ENCODE assay signal across 8 cellular contexts in the genomic region with DNA sequence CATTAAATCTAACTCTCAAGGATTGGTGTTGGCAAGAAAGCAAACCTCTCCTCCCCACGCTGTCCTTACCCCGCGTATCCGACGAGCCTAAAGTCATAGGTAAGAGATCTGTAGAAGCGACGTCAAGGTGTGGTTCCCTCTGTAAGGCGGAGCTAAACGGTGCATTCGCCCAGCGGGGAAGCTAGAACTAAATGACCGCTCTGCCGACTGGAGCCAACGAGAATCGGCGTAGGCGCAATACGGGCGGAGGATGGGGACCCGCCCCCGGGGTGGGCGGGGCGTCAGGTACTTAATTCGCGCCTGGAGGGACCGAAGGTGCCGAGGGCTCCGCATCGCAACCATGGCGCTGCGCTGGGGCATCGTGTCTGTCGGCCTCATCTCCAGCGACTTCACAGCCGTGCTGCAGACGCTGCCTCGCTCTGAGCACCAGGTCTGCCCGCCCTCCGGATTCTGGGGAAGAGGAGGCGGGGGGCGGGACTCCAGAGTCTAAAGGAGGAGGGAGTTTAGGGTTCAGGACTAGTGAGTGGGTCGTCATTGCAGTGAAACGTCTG. TPM values are rescaled to one million over a fixed set of nuclear protein-coding genes. Genes with fewer than 3 reads are reported as not detected.
A peak's percentile ranks its signal among the peaks of the same experiment; 100 is the strongest.
DNase-seq lines count a peak whose midpoint lies in the region; ATAC-seq, FAIRE-seq and TF ChIP-seq lines count a peak whose summit lies in the region.

A gene (plus strand): TSS at position 318 of the 551 bp plus-strand sequence. CDS start 23 bp downstream, at position 341.

- H3K9ac ChIP-seq in HepG2 (ENCODE audit: insufficient read depth, low read depth, low read length), result peak within 1 kb of the TSS; percentile 17; the same call in 1 of the 2 replicates

- DNase-seq in CD8-positive, alpha-beta T cell, result peak; percentile 75 to 91 (median 85)
- no peak for DNase-seq in HFF-Myc (ENCODE audit: extremely low read depth, low read depth)
- DNase-seq in NCI-H345 treated with DMSO at 0.1 percent for 48 hours (lab: John Stamatoyannopoulos, UW; ENCODE audit: unreplicated experiment), result peak; percentile 69
- peak; percentile 96 for DNase-seq in activated CD4-positive, alpha-beta T cell treated with anti-CD3 and anti-CD28 coated beads, Interleukin-2, amount 10 ng/mL, durations not matched to agents 24 days and 14 days
- DNase-seq in coronary artery (ENCODE audit: low spot score), result no peak
- peak; percentile 74 for DNase-seq in HepG2 (ENCODE audit: low spot score)
- DNase-seq in stimulated activated CD4-positive, alpha-beta T cell treated with anti-CD3 and anti-CD28 coated beads, Interleukin-2, amount 100 ng/mL, for 4 hours (ENCODE audit: low read depth), result peak; percentile 70
- no peak for DNase-seq in globus pallidus (ENCODE audit: low spot score)

- H3K4me1 ChIP-seq in CD8-positive, alpha-beta T cell (ENCODE audit: insufficient read depth, low read length), result peaks cover 5% of the 10 kb centered on the region
- peaks cover 31% of the 10 kb centered on the region for H3K4me1 ChIP-seq in HepG2 (ENCODE audit: insufficient read depth, low read length)

- FAIRE-seq in HepG2 (lab: Jason Lieb, UNC), result peak; percentile 57

- H3K9me3 Mint-ChIP-seq in CD8-positive, alpha-beta T cell, result no peaks in the 10 kb centered on the region
- H3K9me3 Mint-ChIP-seq in activated CD4-positive, alpha-beta T cell treated with anti-CD3 and anti-CD28 coated beads, Interleukin-2, amount 10 ng/mL, durations not matched to agents 24 days and 14 days, result no peaks in the 10 kb centered on the region

- H3K9me3 ChIP-seq in CD8-positive, alpha-beta T cell (ENCODE audit: low read length), result no peaks in the 10 kb centered on the region
- H3K9me3 ChIP-seq in HepG2 (ENCODE audit: low read length), result no peaks in the 10 kb centered on the region

- TF ChIP-seq EP300 in HepG2 (IDR thresholded peaks at IDR 0.05; ENCODE audit: low read depth in 2 of 2, low read length in 2 of 2), result no peak
- no peak for TF ChIP-seq EP300 in HepG2 (CRISPR knock-in tag; IDR thresholded peaks at IDR 0.05; ENCODE audit: borderline replicate concordance)

- peak within 1 kb of the TSS; percentile 85 for H3K4me3 Mint-ChIP-seq in CD8-positive, alpha-beta T cell
- peak within 1 kb of the TSS; percentile 83 for H3K4me3 Mint-ChIP-seq in activated CD4-positive, alpha-beta T cell treated with anti-CD3 and anti-CD28 coated beads, Interleukin-2, amount 10 ng/mL, durations not matched to agents 24 days and 14 days

- no peaks in the 10 kb centered on the region for H3K36me3 Mint-ChIP-seq in CD8-positive, alpha-beta T cell
- no peaks in the 10 kb centered on the region for H3K36me3 Mint-ChIP-seq in activated CD4-positive, alpha-beta T cell treated with anti-CD3 and anti-CD28 coated beads, Interleukin-2, amount 10 ng/mL, durations not matched to agents 24 days and 14 days (ENCODE audit: low read depth)

- H3K36me3 ChIP-seq in CD8-positive, alpha-beta T cell (ENCODE audit: insufficient read depth, low read length), result no peaks in the 10 kb centered on the region
- H3K36me3 ChIP-seq in HepG2 (replicated peaks in 1 of 2; ENCODE audit: control insufficient read depth in 1 of 2, insufficient read depth in 2 of 2, low read length in 2 of 2), result no peaks in the 10 kb centered on the region

- intact Hi-C loops in CD8-positive, alpha-beta T cell (cut with DNase I, micrococcal nuclease), result loop anchor here (1.0 to 2.0 kb wide), 3 partner anchors 32 to 33 kb away; a partner anchor contains a TSS
- intact Hi-C loops in activated CD4-positive, alpha-beta T cell treated with anti-CD3 and anti-CD28 coated beads, Interleukin-2, amount 10 ng/mL, durations not matched to agents 24 days and 14 days (cut with micrococcal nuclease), result no loop called here
- intact Hi-C loops in HepG2 (cut with micrococcal nuclease; ENCODE audit: unreplicated experiment), result no loop called here

- H2AFZ ChIP-seq in HepG2 (ENCODE audit: low read length), result no peak within 1 kb of the TSS

- peaks cover 16% of the 10 kb centered on the region for H3K4me1 Mint-ChIP-seq in CD8-positive, alpha-beta T cell (ENCODE audit: low read depth)
- H3K4me1 Mint-ChIP-seq in activated CD4-positive, alpha-beta T cell treated with anti-CD3 and anti-CD28 coated beads, Interleukin-2, amount 10 ng/mL, durations not matched to agents 24 days and 14 days, result peaks cover 12% of the 10 kb centered on the region

- POLR2A ChIA-PET in CD8-positive, alpha-beta T cell (lab: Charles Lee), result interaction anchor here (0.6 to 2.5 kb wide), 6 partner anchors 9 to 38 kb away, joined by 4 to 16 read pairs (median 4); a partner anchor contains a TSS
- POLR2A ChIA-PET in HepG2 (lab: Yijun Ruan, JAX), result interaction anchor here (0.6 to 2.0 kb wide), 11 partner anchors 17 to 215 kb away, joined by 3 to 20 read pairs (median 5); a partner anchor contains a TSS

- CTCF ChIA-PET in CD8-positive, alpha-beta T cell (lab: Charles Lee), result interaction anchor here (0.9 to 2.2 kb wide), 6 partner anchors 14 to 443 kb away, joined by 3 to 6 read pairs (median 4); a partner anchor contains a TSS
- CTCF ChIA-PET in HepG2 (lab: Yijun Ruan, JAX; ENCODE audit: low intra/inter-chr PET ratio, low total read pairs), result no interaction called here

- peak within 1 kb of the TSS; percentile 36 for H3K4me3 ChIP-seq in CD8-positive, alpha-beta T cell (ENCODE audit: low read depth, low read length)
- H3K4me3 ChIP-seq in HFF-Myc (replicated peaks; ENCODE audit: low read depth, low read length) (peak within 1 kb of the TSS; percentile 45), coronary artery (peak within 1 kb of the TSS; percentile 70), HepG2 (replicated peaks in 1 of 3; ENCODE audit: insufficient read depth in 1 of 3, low read depth in 2 of 3, low read length in 3 of 3) (peak within 1 kb of the TSS; percentile 36 to 71 (median 51))

- WGBS in HepG2 (ENCODE audit: low lambda C conversion rate), result under 1% methylated on average over 12 of the region's 43 CpGs

- peak within 1 kb of the TSS; percentile 78 for H3K4me2 ChIP-seq in HepG2 (ENCODE audit: low read depth, low read length)

- no TSS peak for BruUV-seq in HepG2 (replicated peaks; lab: Mats Ljungman, UMichigan)

- no peaks in the 10 kb centered on the region for H3K79me2 ChIP-seq in HepG2 (ENCODE audit: insufficient read depth, low read length)

- in situ Hi-C loops in HepG2 (cut with HindIII; ENCODE audit: extremely low pct_ligation_motif_present, low pct_unique_long_range_greater_than_20kb), result no loop called here

- no peak for TF ChIP-seq CTCF in CD8-positive, alpha-beta T cell (IDR thresholded peaks at IDR 0.05)
- no peak for TF ChIP-seq CTCF in HFF-Myc (IDR thresholded peaks at IDR 0.05; ENCODE audit: low read depth, low read length, missing control alignments)
- no peak for TF ChIP-seq CTCF in coronary artery (IDR thresholded peaks at IDR 0.05)
- TF ChIP-seq CTCF in HepG2 (CRISPR knock-in tag; IDR thresholded peaks at IDR 0.05), result no peak

- H4K20me1 ChIP-seq in HepG2 (ENCODE audit: insufficient read depth, low read length), result no peaks in the 10 kb centered on the region

- TF ChIP-seq POLR2A in HepG2 (IDR thresholded peaks at IDR 0.05; ENCODE audit: insufficient read depth in 1 of 2, low read depth in 2 of 2, low read length in 2 of 2), result peak in 1 of 2 experiments; percentile 72; a peak in 2 of 4 replicates

- TF ChIP-seq RAD21 in HepG2 (CRISPR knock-in tag; IDR thresholded peaks at IDR 0.05), result no peak

- peak; percentile 98 for ATAC-seq in CD8-positive, alpha-beta T cell
- ATAC-seq in HepG2, result peak; percentile 90

- no peaks in the 10 kb centered on the region for H3K27me3 Mint-ChIP-seq in CD8-positive, alpha-beta T cell (ENCODE audit: low read depth)
- H3K27me3 Mint-ChIP-seq in activated CD4-positive, alpha-beta T cell treated with anti-CD3 and anti-CD28 coated beads, Interleukin-2, amount 10 ng/mL, durations not matched to agents 24 days and 14 days, result peaks cover 3% of the 10 kb centered on the region

- H3K27ac Mint-ChIP-seq in CD8-positive, alpha-beta T cell, result peak within 1 kb of the TSS; percentile 86
- H3K27ac Mint-ChIP-seq in activated CD4-positive, alpha-beta T cell treated with anti-CD3 and anti-CD28 coated beads, Interleukin-2, amount 10 ng/mL, durations not matched to agents 24 days and 14 days, result peak within 1 kb of the TSS; percentile 17

- no peaks in the 10 kb centered on the region for H3K27me3 ChIP-seq in CD8-positive, alpha-beta T cell (ENCODE audit: insufficient read depth, low read length)
- peaks cover 0 to 1% of the 10 kb centered on the region in 2 experiments; a peak in 1 of 5 replicates for H3K27me3 ChIP-seq in HepG2 (ENCODE audit: control insufficient read depth in 1 of 2, insufficient read depth in 2 of 2, low read length in 2 of 2)

- no peak within 1 kb of the TSS for H3K27ac ChIP-seq in CD8-positive, alpha-beta T cell (ENCODE audit: low read depth, low read length)
- no peak within 1 kb of the TSS for H3K27ac ChIP-seq in coronary artery
- no peak within 1 kb of the TSS for H3K27ac ChIP-seq in HepG2 (ENCODE audit: extremely low read length, insufficient read depth, low read length)

RNA-seq across cellular contexts. Expression of the gene that starts here (rescaled TPM):
- 1 to 10 TPM in 1 of 2 experiments, under 1 TPM in 1; 0.68 to 1.0 TPM for total RNA-seq in CD8-positive, alpha-beta T cell
- 0.35 TPM in 1 of 2 replicates, not detected in the other for total RNA-seq in activated CD4-positive, alpha-beta T cell treated with anti-CD3 and anti-CD28 coated beads, Interleukin-2, amount 10 ng/mL, durations not matched to agents 24 days and 14 days
- total RNA-seq in HepG2 (2016; rRNA removed; fragmentation: Illumina TruSeq; extraction: Trizol), result 0.13 and 0.29 TPM in 2 replicates
- total RNA-seq in HepG2 (2016; cell fraction: cytosol; rRNA removed; fragmentation: Illumina TruSeq; extraction: Trizol; ENCODE audit: low read depth), result not detected in 2 replicates
- 0.30 TPM in 1 of 2 replicates, not detected in the other for total RNA-seq in HepG2 (2016; cell fraction: insoluble cytoplasmic fraction; rRNA removed; fragmentation: Illumina TruSeq; extraction: Trizol)
- not detected in 2 replicates for total RNA-seq in HepG2 (2016; cell fraction: membrane; rRNA removed; fragmentation: Illumina TruSeq; extraction: Trizol)
- total RNA-seq in HepG2 (2016; cell fraction: nucleus; rRNA removed; fragmentation: Illumina TruSeq; extraction: Trizol), result not detected in 2 replicates
- polyA plus RNA-seq in HepG2 (2011; rRNA removed), result 0.91 and 1.9 TPM in 2 replicates
- 1.8 and 2.5 TPM in 2 replicates for polyA plus RNA-seq in HepG2 (2011; cell fraction: cytosol; rRNA removed)
- polyA plus RNA-seq in HepG2 (2011; cell fraction: nucleus; rRNA removed), result 1.9 and 2.8 TPM in 2 replicates
- polyA plus RNA-seq in HepG2 (2012), result 1.0 and 3.6 TPM in 2 replicates
- polyA plus RNA-seq in HepG2 (2016; cell fraction: cytosol; fragmentation: Illumina TruSeq; extraction: Trizol; ENCODE audit: low read depth), result not detected in 2 replicates
- not detected in 2 replicates for polyA plus RNA-seq in HepG2 (2016; cell fraction: insoluble cytoplasmic fraction; fragmentation: Illumina TruSeq; extraction: Trizol; ENCODE audit: low read depth)
- polyA plus RNA-seq in HepG2 (2016; cell fraction: membrane; fragmentation: Illumina TruSeq; extraction: Trizol; ENCODE audit: low read depth), result not detected in 2 replicates
- not detected in 2 replicates for polyA plus RNA-seq in HepG2 (2016; cell fraction: nucleus; fragmentation: Illumina TruSeq; extraction: Trizol; ENCODE audit: insufficient read depth, low read depth)
- 0.37 and 0.50 TPM in 2 replicates for polyA minus RNA-seq in HepG2 (2011; rRNA and poly(A)+ RNA removed; ENCODE audit: low replicate concordance)
- polyA minus RNA-seq in HepG2 (2011; cell fraction: cytosol; rRNA and poly(A)+ RNA removed), result not detected in 2 replicates
- 0.77 TPM in 1 of 2 replicates, not detected in the other for polyA minus RNA-seq in HepG2 (2011; cell fraction: nucleus; rRNA and poly(A)+ RNA removed)

Comparison
In these comparisons a context has a peak if more than half of its experiments do, and no peak if none do; other contexts are left out.
1. Peak in DNase-seq in activated CD4-positive, alpha-beta T cell treated with anti-CD3 and anti-CD28 coated beads, Interleukin-2, amount 10 ng/mL, durations not matched to agents 24 days and 14 days; RNA of the gene not detected or under 1 TPM.
2. DNase-seq: peak in CD8-positive, alpha-beta T cell (7 of 7), NCI-H345 treated with DMSO at 0.1 percent for 48 hours (single experiment), HepG2 (single experiment) and stimulated activated CD4-positive, alpha-beta T cell treated with anti-CD3 and anti-CD28 coated beads, Interleukin-2, amount 100 ng/mL, for 4 hours (single experiment); none in HFF-Myc (single experiment), coronary artery (single experiment) and globus pallidus (single experiment).
3. intact Hi-C loops: an anchor here in CD8-positive, alpha-beta T cell (1.0 to 2.0 kb wide); none called in activated CD4-positive, alpha-beta T cell treated with anti-CD3 and anti-CD28 coated beads, Interleukin-2, amount 10 ng/mL, durations not matched to agents 24 days and 14 days and HepG2.
4. Peak in every context shown above with its lines, with median percentiles within 50 percentile points of each other: H3K4me3 ChIP-seq.